Comparison of ENCODE assay signal across 20 cellular contexts in the genomic region with DNA sequence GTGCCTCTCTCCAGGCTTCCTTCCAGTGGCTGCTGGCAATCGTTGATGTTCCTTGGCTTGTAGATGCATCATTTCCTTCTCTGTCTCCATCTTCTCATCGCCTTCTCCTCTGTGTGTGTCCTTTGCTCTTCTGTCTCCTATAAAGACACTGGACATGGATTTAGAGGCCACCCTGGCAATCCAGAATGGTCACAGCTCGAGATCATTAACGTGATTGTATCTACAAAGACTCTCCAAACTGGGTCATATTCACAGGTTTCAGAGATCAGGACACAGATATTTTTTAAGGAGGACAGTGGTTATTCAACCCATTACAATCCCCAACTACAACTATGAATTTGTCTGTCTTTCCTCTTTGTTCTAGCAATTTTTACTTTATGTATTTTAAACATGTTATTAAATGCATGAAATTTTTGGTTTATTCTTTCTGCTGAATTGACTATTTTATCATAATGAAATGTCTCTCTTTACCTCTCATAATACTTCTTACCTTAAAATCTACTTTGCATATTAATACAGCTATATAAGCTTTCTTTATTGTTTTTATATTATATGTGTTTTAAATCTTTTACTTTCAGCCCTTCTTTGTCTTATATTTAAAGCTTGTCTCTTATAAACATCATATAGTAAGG. TPM values are rescaled to one million over a fixed set of nuclear protein-coding genes. Genes with fewer than 3 reads are reported as not detected.
DNase-seq lines count a peak whose midpoint lies in the region; ATAC-seq, FAIRE-seq and TF ChIP-seq lines count a peak whose summit lies in the region.
"Had no signal": no experiment of that assay in that cellular context is flagged by ENCODE, and none has a peak within 500 bp of the region (broad histone marks: within the 10 kb centered on the region; RNA-seq: fewer than 3 reads in every experiment).

No MANE protein-coding gene starts in this region.

- intact Hi-C loops in kidney (cut with DNase I) = no loop called here

- H2AFZ ChIP-seq in GM23248 = peak overlapping the region; percentile 42; the same call in 1 of the 2 replicates

- no peak overlapping the region for H3K4me2 ChIP-seq in GM23248 (ENCODE audit: unreplicated experiment)

- CTCF ChIA-PET in CD8-positive, alpha-beta memory T cell (lab: Charles Lee) = no interaction called here

- peak overlapping the region; percentile 54 for H3K27ac ChIP-seq in CD8-positive, alpha-beta memory T cell (ENCODE audit: low read depth, low read length)
- H3K27ac ChIP-seq in GM23248 (no peak overlapping the region), kidney (ENCODE audit: low read depth in 2 of 2, low read length in 2 of 2) (no peak overlapping the region)

- peaks cover 0 to 3% (median 0%) of the 10 kb centered on the region in 5 donors for H3K9me3 Mint-ChIP-seq in CD8-positive, alpha-beta memory T cell
- no peaks in the 10 kb centered on the region for H3K9me3 Mint-ChIP-seq in activated T-cell treated with anti-CD3 and anti-CD28 coated beads, Interleukin-2, amount 50 U/mL, for 72 hours

- POLR2A ChIA-PET in CD8-positive, alpha-beta memory T cell (lab: Charles Lee) = no interaction called here

- no peaks in the 10 kb centered on the region for H3K9me2 ChIP-seq in GM23248 (ENCODE audit: insufficient read depth)

- FAIRE-seq in TTC549 (lab: Jason Lieb, UNC) (peak; percentile 94), kidney (lab: Jason Lieb, UNC) (peak; percentile 3)
- FAIRE-seq: GM12878 had no signal

- H3K27me3 Mint-ChIP-seq in CD8-positive, alpha-beta memory T cell = peaks cover 6 to 21% of the 10 kb centered on the region in 2 donors
- H3K27me3 Mint-ChIP-seq in activated T-cell treated with anti-CD3 and anti-CD28 coated beads, Interleukin-2, amount 50 U/mL, for 72 hours (ENCODE audit: low read depth) = peaks cover 3% of the 10 kb centered on the region

- H3K36me3 ChIP-seq in CD8-positive, alpha-beta memory T cell (ENCODE audit: insufficient read depth, low read length) = no peaks in the 10 kb centered on the region
- H3K36me3 ChIP-seq in GM23248 (ENCODE audit: low read depth) (no peaks in the 10 kb centered on the region), kidney (ENCODE audit: control insufficient read depth in 1 of 2, insufficient read depth in 2 of 2, low read length in 2 of 2) (no peaks in the 10 kb centered on the region)
- H3K36me3 ChIP-seq: BE2C had no signal

- no peak for ATAC-seq in activated T-cell treated with anti-CD3 and anti-CD28 coated beads, Interleukin-2, amount 50 U/mL, for 72 hours (replicated peaks in 1 of 2)
- ATAC-seq in HG03097 (IDR thresholded peaks at IDR 0.05; ENCODE audit: low FRiP score, unreplicated experiment) (no peak), HG03354 (IDR thresholded peaks at IDR 0.05; ENCODE audit: poor library complexity, severe bottlenecking, unreplicated experiment) (no peak)
- ATAC-seq: GM12878, Panc1 had no signal

- in situ Hi-C loops in GM23248 (cut with MboI) = no loop called here

- no peak overlapping the region for H3K27ac Mint-ChIP-seq in CD8-positive, alpha-beta memory T cell
- no peak overlapping the region for H3K27ac Mint-ChIP-seq in activated T-cell treated with anti-CD3 and anti-CD28 coated beads, Interleukin-2, amount 50 U/mL, for 72 hours

- no peak for TF ChIP-seq CTCF in kidney (IDR thresholded peaks at IDR 0.05; ENCODE audit: borderline replicate concordance, extremely low read depth, insufficient read depth)

- WGBS in GM23248 (ENCODE audit: low coverage in 1 of 2, low lambda C conversion rate in 2 of 2, missing lambda C conversion rate in 2 of 2), 2 experiments = 14 to 18% methylated on average over 4 of the region's 4 CpGs

- H3K27me3 ChIP-seq in CD8-positive, alpha-beta memory T cell (ENCODE audit: insufficient read depth, low read length, poor library complexity, severe bottlenecking) = no peaks in the 10 kb centered on the region
- H3K27me3 ChIP-seq in GM23248 (replicated peaks; ENCODE audit: insufficient read depth) = no peaks in the 10 kb centered on the region
- H3K27me3 ChIP-seq: BE2C had no signal

- H3K9ac ChIP-seq in GM23248 = no peak overlapping the region
- no peak overlapping the region for H3K9ac ChIP-seq in kidney (ENCODE audit: low read length in 2 of 2)

- no peaks in the 10 kb centered on the region for H3K4me1 ChIP-seq in CD8-positive, alpha-beta memory T cell (ENCODE audit: insufficient read depth, low read length)
- H3K4me1 ChIP-seq in GM23248 (ENCODE audit: insufficient read depth) (no peaks in the 10 kb centered on the region), kidney (ENCODE audit: control insufficient read depth in 1 of 2, insufficient read depth in 1 of 2, low read depth in 1 of 2, low read length in 2 of 2) (no peaks in the 10 kb centered on the region)
- H3K4me1 ChIP-seq: BE2C had no signal

- H3K9me3 ChIP-seq in CD8-positive, alpha-beta memory T cell (ENCODE audit: low read length) = no peaks in the 10 kb centered on the region
- H3K9me3 ChIP-seq in GM23248 (ENCODE audit: low read depth) (no peaks in the 10 kb centered on the region), kidney (ENCODE audit: control insufficient read depth in 1 of 2, low read length in 2 of 2) (no peaks in the 10 kb centered on the region)
- H3K9me3 ChIP-seq: BE2C had no signal

- no peaks in the 10 kb centered on the region for H4K20me1 ChIP-seq in GM23248 (ENCODE audit: insufficient read depth)

- no peaks in the 10 kb centered on the region for H3F3A ChIP-seq in GM23248 (ENCODE audit: insufficient read depth)

- no peaks in the 10 kb centered on the region for H3K79me2 ChIP-seq in GM23248 (ENCODE audit: insufficient read depth)

- no peaks in the 10 kb centered on the region for H3K4me1 Mint-ChIP-seq in CD8-positive, alpha-beta memory T cell
- no peaks in the 10 kb centered on the region for H3K4me1 Mint-ChIP-seq in activated T-cell treated with anti-CD3 and anti-CD28 coated beads, Interleukin-2, amount 50 U/mL, for 72 hours (ENCODE audit: low read depth)

- peaks cover 0 to 1% (median under 1%) of the 10 kb centered on the region in 3 donors for H3K36me3 Mint-ChIP-seq in CD8-positive, alpha-beta memory T cell
- H3K36me3 Mint-ChIP-seq in activated T-cell treated with anti-CD3 and anti-CD28 coated beads, Interleukin-2, amount 50 U/mL, for 72 hours (ENCODE audit: insufficient read depth in 2 of 2) = peaks cover 0 to 2% of the 10 kb centered on the region in 2 donors

- no peak overlapping the region for H3K4me3 ChIP-seq in CD8-positive, alpha-beta memory T cell (ENCODE audit: low read length)
- H3K4me3 ChIP-seq in GM23248 (no peak overlapping the region), kidney (ENCODE audit: low read length in 2 of 2) (no peak overlapping the region)
- H3K4me3 ChIP-seq: GM12878 had no signal

- no peak for DNase-seq in CD8-positive, alpha-beta memory T cell
- no peak for DNase-seq in GM23248
- no peak for DNase-seq in kidney
- no peak for DNase-seq in activated T-cell treated with anti-CD3 and anti-CD28 coated beads, Interleukin-2, amount 50 U/mL, for 72 hours
- DNase-seq: BE2C, COR-L47, DMS79, HCEC 1CT, NCI-H1092, NCI-H1436, NCI-H187 treated with DMSO at 0.1 percent for 48 hours, NCI-H2107, NCI-H2227 treated with DMSO at 0.1 percent for 48 hours, NCI-H510A had no signal

- H3K4me3 Mint-ChIP-seq in CD8-positive, alpha-beta memory T cell = no peak overlapping the region
- no peak overlapping the region for H3K4me3 Mint-ChIP-seq in activated T-cell treated with anti-CD3 and anti-CD28 coated beads, Interleukin-2, amount 50 U/mL, for 72 hours

RNA-seq across cellular contexts. Expression of a gene that starts 22.8 kb away (rescaled TPM):
- 1 to 10 TPM; 3.7 to 4.2 TPM for total RNA-seq in CD8-positive, alpha-beta memory T cell
- 2.3 TPM for polyA plus RNA-seq in CD8-positive, alpha-beta memory T cell
- not detected in 2 replicates for total RNA-seq in GM23248 (2014; rRNA removed; shearing (Covaris generic))
- polyA plus RNA-seq in GM23248 (2016; fragmentation: Nextera tagmentation; extraction: Ambion mirVana) (not detected in 2 replicates), kidney (ENCODE audit: insufficient read depth, low read depth, low replicate concordance) (2.6 TPM)
- total RNA-seq in kidney = 12.2 TPM
- total RNA-seq in activated T-cell treated with anti-CD3 and anti-CD28 coated beads, Interleukin-2, amount 50 U/mL, for 72 hours = under 1 TPM; 0.09 to 0.22 TPM
- total RNA-seq: LHCN-M2 had no signal
